28 cellular contexts compared by ENCODE assay signal in the genomic region with DNA sequence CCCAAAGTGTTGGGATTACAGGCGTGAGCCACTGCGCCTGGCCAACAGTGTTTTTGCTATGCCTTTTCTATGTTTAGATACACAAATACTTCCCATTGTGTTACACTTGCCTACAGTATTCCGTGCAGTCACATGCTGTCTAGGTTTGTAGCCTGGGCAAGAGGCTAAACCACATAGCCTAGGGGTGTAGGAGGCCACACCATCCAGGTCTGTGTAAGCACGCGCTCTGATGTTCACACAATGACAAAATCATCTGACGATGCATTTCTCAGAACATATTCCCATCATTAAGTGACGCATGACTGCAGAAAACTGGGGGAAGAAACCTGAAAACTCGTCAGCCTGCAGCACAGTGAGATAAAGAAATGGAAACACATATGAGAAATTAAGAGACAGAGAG. TPM values are rescaled to one million over a fixed set of nuclear protein-coding genes. Genes with fewer than 3 reads are reported as not detected.
"Had no signal": no experiment of that assay in that cellular context is flagged by ENCODE, and none has a peak within 500 bp of the region (broad histone marks: within the 10 kb centered on the region; RNA-seq: fewer than 3 reads in every experiment).

No MANE protein-coding gene starts in this region.

- DNase-seq: activated CD4-positive, alpha-beta memory T cell treated with anti-CD3 and anti-CD28 coated beads for 36 hours; activated CD4-positive, alpha-beta T cell treated with anti-CD3 and anti-CD28 coated beads for 36 hours; activated CD4-positive, alpha-beta T cell treated with anti-CD3 and anti-CD28 coated beads, Interleukin-2, amount 10 ng/mL, durations not matched to agents 24 days and 14 days; activated CD4-positive, CD25-positive, alpha-beta regulatory T cell; activated CD4-positive, CD25-positive, alpha-beta regulatory T cell treated with anti-CD3 and anti-CD28 coated beads, Interleukin-2, amount 50 U/mL, for 72 hours; activated CD8-positive, alpha-beta memory T cell treated with anti-CD3 and anti-CD28 coated beads, Interleukin-2, amount 50 U/mL, for 48 hours; activated CD8-positive, alpha-beta T cell treated with anti-CD3 and anti-CD28 coated beads, Interleukin-2, amount 10 ng/mL, durations not matched to agents 7 days and 5 days; activated gamma-delta T cell; activated naive CD4-positive, alpha-beta T cell; activated naive CD4-positive, alpha-beta T cell treated with anti-CD3 and anti-CD28 coated beads, Interleukin-2, amount 10 ng/mL, durations not matched to agents 7 days and 5 days; activated naive CD8-positive, alpha-beta T cell treated with anti-CD3 and anti-CD28 coated beads, Interleukin-2, amount 10 ng/mL, durations not matched to agents 7 days and 5 days; activated T-cell treated with anti-CD3 and anti-CD28 coated beads for 4 hours; activated T-cell treated with anti-CD3 and anti-CD28 coated beads, Interleukin-2, amount 50 U/mL, for 24 hours; activated T-cell treated with anti-CD3 and anti-CD28 coated beads, Interleukin-2, amount 50 U/mL, for 72 hours; dorsolateral prefrontal cortex; effector memory CD4-positive, alpha-beta T cell; endodermal cell; foreskin fibroblast; gastrocnemius medialis; glutamatergic neuron; heart left ventricle; T-helper 2 cell had no signal

- H3K36me3 Mint-ChIP-seq: activated CD4-positive, alpha-beta memory T cell treated with anti-CD3 and anti-CD28 coated beads for 36 hours; activated naive CD4-positive, alpha-beta T cell treated with anti-CD3 and anti-CD28 coated beads, Interleukin-2, amount 10 ng/mL, durations not matched to agents 7 days and 5 days; activated naive CD4-positive, alpha-beta T cell treated with anti-CD3 and anti-CD28 coated beads, Interleukin-2, amount 50 U/mL, for 72 hours; activated naive CD8-positive, alpha-beta T cell treated with anti-CD3 and anti-CD28 coated beads, Interleukin-2, amount 10 ng/mL, durations not matched to agents 7 days and 5 days; brain had no signal

- H3K4me3 ChIP-seq: ascending aorta, coronary artery, dorsolateral prefrontal cortex, gastrocnemius medialis, heart left ventricle had no signal

- H3K27me3 ChIP-seq: ascending aorta had no signal

- H3K36me3 ChIP-seq: ascending aorta, gastrocnemius medialis, heart left ventricle had no signal

- H3K27ac ChIP-seq: ascending aorta, coronary artery, dorsolateral prefrontal cortex, gastrocnemius medialis, heart left ventricle had no signal

- H3K9me3 ChIP-seq: ascending aorta, gastrocnemius medialis, heart left ventricle had no signal

- H3K27ac Mint-ChIP-seq: activated CD4-positive, alpha-beta memory T cell treated with anti-CD3 and anti-CD28 coated beads for 36 hours; activated CD4-positive, alpha-beta T cell treated with anti-CD3 and anti-CD28 coated beads for 36 hours; activated CD4-positive, alpha-beta T cell treated with anti-CD3 and anti-CD28 coated beads, Interleukin-2, amount 10 ng/mL, durations not matched to agents 24 days and 14 days; activated CD8-positive, alpha-beta T cell treated with anti-CD3 and anti-CD28 coated beads, Interleukin-2, amount 10 ng/mL, durations not matched to agents 7 days and 5 days; activated naive CD4-positive, alpha-beta T cell treated with anti-CD3 and anti-CD28 coated beads, Interleukin-2, amount 10 ng/mL, durations not matched to agents 7 days and 5 days; activated naive CD4-positive, alpha-beta T cell treated with anti-CD3 and anti-CD28 coated beads, Interleukin-2, amount 50 U/mL, for 72 hours; activated naive CD8-positive, alpha-beta T cell treated with anti-CD3 and anti-CD28 coated beads, Interleukin-2, amount 10 ng/mL, durations not matched to agents 7 days and 5 days; activated T-cell treated with anti-CD3 and anti-CD28 coated beads, Interleukin-2, amount 50 U/mL, for 24 hours; activated T-cell treated with anti-CD3 and anti-CD28 coated beads, Interleukin-2, amount 50 U/mL, for 72 hours; brain; dendritic cell treated with granulocyte-macrophage colony-stimulating factor and Interleukin-4, amounts not matched to agents 40 ng/mL and 50 ng/mL, for 4 days; endodermal cell had no signal

- H3K4me1 Mint-ChIP-seq: activated CD4-positive, alpha-beta T cell treated with anti-CD3 and anti-CD28 coated beads for 36 hours; activated CD4-positive, alpha-beta T cell treated with anti-CD3 and anti-CD28 coated beads, Interleukin-2, amount 10 ng/mL, durations not matched to agents 24 days and 14 days; activated naive CD4-positive, alpha-beta T cell treated with anti-CD3 and anti-CD28 coated beads, Interleukin-2, amount 10 ng/mL, durations not matched to agents 7 days and 5 days; activated naive CD8-positive, alpha-beta T cell treated with anti-CD3 and anti-CD28 coated beads, Interleukin-2, amount 10 ng/mL, durations not matched to agents 7 days and 5 days; brain; central memory CD8-positive, alpha-beta T cell; endodermal cell had no signal

- H3K4me3 Mint-ChIP-seq: activated CD4-positive, alpha-beta memory T cell treated with anti-CD3 and anti-CD28 coated beads for 36 hours; activated CD4-positive, alpha-beta T cell treated with anti-CD3 and anti-CD28 coated beads for 36 hours; activated CD4-positive, alpha-beta T cell treated with anti-CD3 and anti-CD28 coated beads, Interleukin-2, amount 10 ng/mL, durations not matched to agents 24 days and 14 days; activated CD8-positive, alpha-beta T cell treated with anti-CD3 and anti-CD28 coated beads, Interleukin-2, amount 10 ng/mL, durations not matched to agents 7 days and 5 days; activated naive CD4-positive, alpha-beta T cell treated with anti-CD3 and anti-CD28 coated beads, Interleukin-2, amount 10 ng/mL, durations not matched to agents 7 days and 5 days; activated naive CD8-positive, alpha-beta T cell treated with anti-CD3 and anti-CD28 coated beads, Interleukin-2, amount 10 ng/mL, durations not matched to agents 7 days and 5 days; activated T-cell treated with anti-CD3 and anti-CD28 coated beads, Interleukin-2, amount 50 U/mL, for 24 hours; activated T-cell treated with anti-CD3 and anti-CD28 coated beads, Interleukin-2, amount 50 U/mL, for 72 hours; brain; central memory CD8-positive, alpha-beta T cell; dendritic cell treated with granulocyte-macrophage colony-stimulating factor and Interleukin-4, amounts not matched to agents 40 ng/mL and 50 ng/mL, for 4 days; endodermal cell had no signal

- H3K4me1 ChIP-seq: ascending aorta, gastrocnemius medialis, heart left ventricle had no signal

- H3K9me3 Mint-ChIP-seq: activated CD4-positive, alpha-beta memory T cell treated with anti-CD3 and anti-CD28 coated beads for 36 hours; activated CD4-positive, alpha-beta T cell treated with anti-CD3 and anti-CD28 coated beads, Interleukin-2, amount 10 ng/mL, durations not matched to agents 24 days and 14 days; activated naive CD4-positive, alpha-beta T cell treated with anti-CD3 and anti-CD28 coated beads, Interleukin-2, amount 10 ng/mL, durations not matched to agents 7 days and 5 days; activated naive CD4-positive, alpha-beta T cell treated with anti-CD3 and anti-CD28 coated beads, Interleukin-2, amount 50 U/mL, for 72 hours; activated naive CD8-positive, alpha-beta T cell treated with anti-CD3 and anti-CD28 coated beads, Interleukin-2, amount 10 ng/mL, durations not matched to agents 7 days and 5 days; activated T-cell treated with anti-CD3 and anti-CD28 coated beads, Interleukin-2, amount 50 U/mL, for 24 hours; activated T-cell treated with anti-CD3 and anti-CD28 coated beads, Interleukin-2, amount 50 U/mL, for 72 hours; central memory CD8-positive, alpha-beta T cell; endodermal cell had no signal

RNA-seq across cellular contexts. Expression of a gene that starts 46.1 kb away (rescaled TPM):
- total RNA-seq: activated CD4-positive, alpha-beta memory T cell treated with anti-CD3 and anti-CD28 coated beads for 36 hours; activated CD4-positive, alpha-beta T cell treated with anti-CD3 and anti-CD28 coated beads for 36 hours; activated CD4-positive, alpha-beta T cell treated with anti-CD3 and anti-CD28 coated beads, Interleukin-2, amount 10 ng/mL, durations not matched to agents 24 days and 14 days; activated CD8-positive, alpha-beta T cell treated with anti-CD3 and anti-CD28 coated beads, Interleukin-2, amount 10 ng/mL, durations not matched to agents 7 days and 5 days; activated naive CD4-positive, alpha-beta T cell treated with anti-CD3 and anti-CD28 coated beads, Interleukin-2, amount 50 U/mL, for 72 hours; activated naive CD8-positive, alpha-beta T cell treated with anti-CD3 and anti-CD28 coated beads, Interleukin-2, amount 10 ng/mL, durations not matched to agents 7 days and 5 days; activated T-cell treated with anti-CD3 and anti-CD28 coated beads, Interleukin-2, amount 50 U/mL, for 72 hours had no signal
